24 cellular contexts compared by ENCODE assay signal in the genomic region with DNA sequence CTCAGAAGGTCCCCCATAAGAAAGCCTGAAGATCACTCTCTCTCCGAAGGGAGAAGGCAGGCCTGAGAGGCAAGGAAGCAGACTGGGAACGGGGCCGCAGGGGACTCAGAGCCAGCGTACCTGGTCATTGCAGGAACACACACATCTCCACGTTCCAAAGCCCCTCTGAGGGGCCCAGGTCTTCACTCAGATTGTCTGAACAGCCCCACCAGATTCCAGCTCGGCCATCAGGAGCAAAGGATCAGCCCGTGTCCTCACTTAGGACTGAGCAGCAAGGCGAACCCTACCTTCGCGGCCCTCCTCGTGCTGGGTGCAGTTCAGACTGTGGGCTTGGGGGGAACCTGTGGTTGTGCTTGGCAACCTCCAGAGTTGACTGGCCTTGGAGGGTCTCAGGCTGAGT.
"Had no signal": no experiment of that assay in that cellular context is flagged by ENCODE, and none has a peak within 500 bp of the region (broad histone marks: within the 10 kb centered on the region; RNA-seq: fewer than 3 reads in every experiment).

No MANE protein-coding gene starts in this region.

- H3K27ac Mint-ChIP-seq: endodermal cell; memory B cell; natural killer cell; stimulated activated effector memory CD8-positive, alpha-beta T cell treated with anti-CD3 and anti-CD28 coated beads, Interleukin-12 subunit alpha, Interleukin-12 subunit beta, amount 100 ng/mL, for 72 hours had no signal

- H3K4me3 ChIP-seq: gastrocnemius medialis, lung, prostate gland, right atrium auricular region, sigmoid colon, stomach, thyroid gland, upper lobe of left lung, uterus had no signal

- H3K4me1 Mint-ChIP-seq: memory B cell; natural killer cell; stimulated activated effector memory CD8-positive, alpha-beta T cell treated with anti-CD3 and anti-CD28 coated beads, Interleukin-12 subunit alpha, Interleukin-12 subunit beta, amount 100 ng/mL, for 72 hours had no signal

- H3K9me3 Mint-ChIP-seq: endodermal cell; memory B cell; natural killer cell; stimulated activated effector memory CD8-positive, alpha-beta T cell treated with anti-CD3 and anti-CD28 coated beads, Interleukin-12 subunit alpha, Interleukin-12 subunit beta, amount 100 ng/mL, for 72 hours had no signal

- H3K9me3 ChIP-seq: gastrocnemius medialis, prostate gland, right atrium auricular region, sigmoid colon, stomach, thyroid gland, upper lobe of left lung, uterus had no signal

- H3K27me3 ChIP-seq: gastrocnemius medialis, right atrium auricular region, thyroid gland, upper lobe of left lung, uterus had no signal

- DNase-seq: effector CD8-positive, alpha-beta T cell; endodermal cell; foreskin fibroblast; gastrocnemius medialis; head of caudate nucleus; kidney; natural killer cell; nucleus accumbens; sigmoid colon; stimulated activated CD4-positive, alpha-beta T cell treated with anti-CD3 and anti-CD28 coated beads, Interleukin-2, amount 100 ng/mL, for 24 hours; stimulated activated CD4-positive, alpha-beta T cell treated with anti-CD3 and anti-CD28 coated beads, Interleukin-4, amount 100 ng/mL, for 24 hours; stimulated activated naive CD4-positive, alpha-beta T cell treated with Interleukin-2 at 50 U/mL for 16 hours; stomach; thyroid gland; upper lobe of left lung; uterus had no signal

- ATAC-seq: esophagus mucosa; gastrocnemius medialis; left lobe of liver; natural killer cell; stimulated activated effector memory CD8-positive, alpha-beta T cell treated with anti-CD3 and anti-CD28 coated beads, Interleukin-12 subunit alpha, Interleukin-12 subunit beta, amount 100 ng/mL, for 72 hours had no signal

- H3K36me3 Mint-ChIP-seq: memory B cell; natural killer cell; stimulated activated effector memory CD8-positive, alpha-beta T cell treated with anti-CD3 and anti-CD28 coated beads, Interleukin-12 subunit alpha, Interleukin-12 subunit beta, amount 100 ng/mL, for 72 hours had no signal

- H3K4me3 Mint-ChIP-seq: endodermal cell; memory B cell; natural killer cell; stimulated activated effector memory CD8-positive, alpha-beta T cell treated with anti-CD3 and anti-CD28 coated beads, Interleukin-12 subunit alpha, Interleukin-12 subunit beta, amount 100 ng/mL, for 72 hours had no signal

- H3K27ac ChIP-seq: epithelial cell of prostate, gastrocnemius medialis, prostate gland, right atrium auricular region, sigmoid colon, stomach, thyroid gland, upper lobe of left lung, uterus had no signal

- H3K4me1 ChIP-seq: prostate gland, right atrium auricular region, stomach, thyroid gland, upper lobe of left lung, uterus had no signal

- H3K36me3 ChIP-seq: gastrocnemius medialis, prostate gland, right atrium auricular region, sigmoid colon, stomach, thyroid gland, upper lobe of left lung, uterus had no signal
